Comparison of ENCODE assay signal across 5 cellular contexts in genomic region chr5:155969510-155969909, GRCh38.
"Had no signal": no experiment of that assay in that cellular context is flagged by ENCODE, and none has a peak within 500 bp of the region (broad histone marks: within the 10 kb centered on the region; RNA-seq: fewer than 3 reads in every experiment).

No MANE protein-coding gene starts in this region.

- H3K27me3 Mint-ChIP-seq: IgD-negative memory B cell had no signal

- H3K4me2 ChIP-seq: GM23338 had no signal

- H3K4me3 Mint-ChIP-seq: GM23338, H9, IgD-negative memory B cell had no signal

- H2AFZ ChIP-seq: GM23338 had no signal

- H3K27ac Mint-ChIP-seq: GM23338, H9, IgD-negative memory B cell had no signal

- ATAC-seq: GM23338 had no signal

- DNase-seq: H9, HCEC 1CT, KBM-7 had no signal

- H3K36me3 Mint-ChIP-seq: IgD-negative memory B cell had no signal

- H3K4me3 ChIP-seq: GM23338 had no signal

- H3K4me1 Mint-ChIP-seq: GM23338, H9, IgD-negative memory B cell had no signal

- H3K9me3 Mint-ChIP-seq: GM23338 had no signal
